10 cellular contexts compared by ENCODE assay signal in the genomic region with DNA sequence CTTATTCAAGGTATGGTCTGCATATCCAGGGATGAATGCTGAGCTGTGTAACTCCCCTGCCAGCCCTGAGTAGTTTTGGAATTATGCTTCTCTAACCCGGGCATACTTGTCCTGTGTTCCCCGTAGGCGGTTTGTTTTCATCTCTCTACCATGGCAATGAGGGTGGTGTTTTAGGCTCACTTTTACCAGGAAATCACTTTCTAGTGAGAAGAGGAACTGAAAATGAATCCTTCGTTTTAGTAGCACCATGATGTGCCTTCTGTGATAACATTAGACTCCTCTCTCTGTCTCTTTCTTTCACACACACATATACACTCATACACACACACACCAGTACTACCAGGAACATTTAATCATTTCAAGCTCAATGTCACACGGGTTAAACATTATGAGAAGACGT.
DNase-seq lines count a peak whose midpoint lies in the region; ATAC-seq and TF ChIP-seq lines count a peak whose summit lies in the region.
"Had no signal": no experiment of that assay in that cellular context is flagged by ENCODE, and none has a peak within 500 bp of the region (broad histone marks: within the 10 kb centered on the region; RNA-seq: fewer than 3 reads in every experiment).

No MANE protein-coding gene starts in this region.

- DNase-seq in GM12865 (ENCODE audit: low read depth) (peak; percentile 26), NOMO-1 treated with dmso at 0.1 percent for 144 hours (lab: John Stamatoyannopoulos, UW; ENCODE audit: unreplicated experiment) (peak; percentile 62), NCI-H510A (lab: John Stamatoyannopoulos, UW) (no peak), HUDEP-2 (lab: John Stamatoyannopoulos, UW; ENCODE audit: unreplicated experiment in 76 of 76) (no peak), NCI-H1105 (lab: John Stamatoyannopoulos, UW) (no peak), NCI-H1694 (lab: John Stamatoyannopoulos, UW) (no peak)
- DNase-seq: stimulated activated CD4-positive, alpha-beta T cell treated with anti-CD3 and anti-CD28 coated beads, Interleukin-1b, Interleukin-23, amount 100 ng/mL, for 48 hours; uterus had no signal

- peak; percentile 93 for ATAC-seq in GM19438 (IDR thresholded peaks at IDR 0.05; ENCODE audit: low read depth, unreplicated experiment)
- peak; percentile 91 for ATAC-seq in HG03025 (IDR thresholded peaks at IDR 0.05; ENCODE audit: low FRiP score, unreplicated experiment)

- TF ChIP-seq CTCF in GM12865 (IDR thresholded peaks at IDR 0.05; ENCODE audit: insufficient read depth, low read depth, low read length, missing control alignments) = no peak

- no peak overlapping the region for H3K4me3 ChIP-seq in GM12865 (ENCODE audit: low read depth, low read length)
- H3K4me3 ChIP-seq: uterus had no signal

Comparison
In these comparisons a context has a peak if more than half of its experiments do, and no peak if none do; other contexts are left out.
1. DNase-seq: peak in GM12865 (single experiment) and NOMO-1 treated with dmso at 0.1 percent for 144 hours (single experiment); none in NCI-H510A (single experiment), HUDEP-2 (0 of 76), NCI-H1105 (single experiment) and NCI-H1694 (single experiment).